ENCODE assay signal across 2 cellular contexts in genomic region chr17:79562117-79562805, GRCh38.
TF ChIP-seq lines count a peak whose summit lies in the region.

No MANE protein-coding gene starts in this region.

TF ChIP-seq in GM23338, 12 proteins besides CTCF, POLR2A, EP300 and RAD21 (continued from another document):
- TF ChIP-seq ETS1 (IDR thresholded peaks at IDR 0.05) (no peak), REST (IDR thresholded peaks at IDR 0.05; ENCODE audit: unreplicated experiment) (no peak), ZNF462 (CRISPR knock-in tag; IDR thresholded peaks at IDR 0.05) (no peak)

TF ChIP-seq in HepG2, 621 proteins besides CTCF, POLR2A, EP300 and RAD21:
- no peak for TF ChIP-seq RERE (CRISPR knock-in tag; IDR thresholded peaks at IDR 0.05; ENCODE audit: low read depth)
- TF ChIP-seq EZH2 (conservative IDR thresholded peaks at IDR 0.05; ENCODE audit: low read depth, low read length), result 0 out of 2 replicates have a peak, but pooled peaks have one; percentile 40
